12 cellular contexts compared by ENCODE assay signal in the genomic region with DNA sequence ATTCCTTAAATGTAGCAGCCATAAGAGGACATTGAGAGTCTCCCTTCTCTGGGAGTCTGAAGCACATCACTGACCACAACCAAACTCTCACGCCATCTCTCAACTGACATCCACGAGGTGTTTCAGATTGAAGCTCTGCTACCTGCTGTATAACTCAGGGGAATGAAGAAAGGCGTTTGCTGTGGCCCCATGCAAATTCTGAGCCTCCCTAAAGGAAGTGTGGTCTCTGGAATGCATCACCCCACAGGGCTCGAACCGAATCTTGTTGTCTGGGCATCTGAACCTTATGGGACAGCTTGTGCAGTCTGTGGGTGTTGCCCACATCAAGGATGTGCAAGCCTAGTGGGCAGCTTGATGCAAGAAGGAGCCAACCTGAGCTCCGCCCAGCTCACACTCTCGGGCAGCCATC. TPM values are rescaled to one million over a fixed set of nuclear protein-coding genes. Genes with fewer than 3 reads are reported as not detected.
DNase-seq lines count a peak whose midpoint lies in the region; ATAC-seq and TF ChIP-seq lines count a peak whose summit lies in the region.
"Had no signal": no experiment of that assay in that cellular context is flagged by ENCODE, and none has a peak within 500 bp of the region (broad histone marks: within the 10 kb centered on the region; RNA-seq: fewer than 3 reads in every experiment).

No MANE protein-coding gene starts in this region.

- no peak for TF ChIP-seq EP300 in suprapubic skin (IDR thresholded peaks at IDR 0.05)

- peaks cover 2% of the 10 kb centered on the region for H3K27me3 Mint-ChIP-seq in activated T-cell treated with anti-CD3 and anti-CD28 coated beads, Interleukin-2, amount 50 U/mL, for 4 hours (ENCODE audit: low read depth)
- no peaks in the 10 kb centered on the region for H3K27me3 Mint-ChIP-seq in chondrocyte (ENCODE audit: low read depth)

- H3K27ac Mint-ChIP-seq in chondrocyte (ENCODE audit: unreplicated experiment): peak overlapping the region; percentile 91

- BruUV-seq in Panc1 (replicated peaks; lab: Mats Ljungman, UMichigan): TSS peak; percentile 97

- TF ChIP-seq POLR2A in suprapubic skin (IDR thresholded peaks at IDR 0.05) (no peak), Peyer's patch (IDR thresholded peaks at IDR 0.05) (no peak)

- H3K27me3 ChIP-seq in Panc1 (ENCODE audit: control insufficient read depth, insufficient read depth, low read length): no peaks in the 10 kb centered on the region
- no peaks in the 10 kb centered on the region for H3K27me3 ChIP-seq in subcutaneous abdominal adipose tissue (ENCODE audit: control insufficient read depth in 5 of 5, insufficient read depth in 4 of 5, low read length in 5 of 5)
- no peaks in the 10 kb centered on the region for H3K27me3 ChIP-seq in suprapubic skin
- H3K27me3 ChIP-seq in Peyer's patch: no peaks in the 10 kb centered on the region
- H3K27me3 ChIP-seq: gastrocnemius medialis, uterus had no signal

- no peak for TF ChIP-seq CTCF in Panc1 (IDR thresholded peaks at IDR 0.05)
- TF ChIP-seq CTCF in chondrocyte (IDR thresholded peaks at IDR 0.05): no peak
- no peak for TF ChIP-seq CTCF in suprapubic skin (IDR thresholded peaks at IDR 0.05)
- TF ChIP-seq CTCF in Peyer's patch (IDR thresholded peaks at IDR 0.05): no peak

- intact Hi-C loops in Panc1 (cut with micrococcal nuclease; ENCODE audit: unreplicated experiment): no loop called here

- 65% methylated on average over 7 of the region's 7 CpGs for WGBS in suprapubic skin

- H3K4me1 Mint-ChIP-seq in activated T-cell treated with anti-CD3 and anti-CD28 coated beads, Interleukin-2, amount 50 U/mL, for 4 hours (ENCODE audit: low read depth): peaks cover 48% of the 10 kb centered on the region
- H3K4me1 Mint-ChIP-seq in chondrocyte (ENCODE audit: low read depth): peaks cover 92% of the 10 kb centered on the region

- in situ Hi-C loops in Panc1 (cut with HindIII; ENCODE audit: low pct_unique_long_range_greater_than_20kb, low sequenced_read_pairs): no loop called here

- H3K9ac ChIP-seq in subcutaneous abdominal adipose tissue (ENCODE audit: low read length in 5 of 5): no peak overlapping the region

- CTCF ChIA-PET in Panc1 (lab: Charles Lee): interaction anchor here (1.7 kb wide), 1 partner anchor 12 kb away, joined by 7 read pairs; no protein-coding TSS in a partner anchor

- H3K4me1 ChIP-seq in Panc1 (ENCODE audit: control insufficient read depth, insufficient read depth, low read length) (peaks cover 93% of the 10 kb centered on the region), subcutaneous abdominal adipose tissue (ENCODE audit: control insufficient read depth in 5 of 5, insufficient read depth in 5 of 5, low read length in 5 of 5) (peaks cover 4 to 97% (median 77%) of the 10 kb centered on the region in 5 donors), suprapubic skin (peaks cover 37% of the 10 kb centered on the region), Peyer's patch (peaks cover 0 to 34% (median 12%) of the 10 kb centered on the region in 4 donors)
- H3K4me1 ChIP-seq: uterus had no signal

- no peaks in the 10 kb centered on the region for H3K36me3 ChIP-seq in Panc1 (ENCODE audit: control insufficient read depth, insufficient read depth, low read length)
- peaks cover 0 to 15% (median 7%) of the 10 kb centered on the region in 5 donors for H3K36me3 ChIP-seq in subcutaneous abdominal adipose tissue (ENCODE audit: control insufficient read depth in 5 of 5, insufficient read depth in 5 of 5, low read length in 5 of 5)
- H3K36me3 ChIP-seq in suprapubic skin: no peaks in the 10 kb centered on the region
- H3K36me3 ChIP-seq in Peyer's patch: no peaks in the 10 kb centered on the region
- H3K36me3 ChIP-seq: gastrocnemius medialis, uterus had no signal

- no peaks in the 10 kb centered on the region for H3K9me3 ChIP-seq in Panc1 (ENCODE audit: control insufficient read depth, insufficient read depth, low read depth, low read length)
- no peaks in the 10 kb centered on the region for H3K9me3 ChIP-seq in subcutaneous abdominal adipose tissue (ENCODE audit: control insufficient read depth in 5 of 5, low read length in 5 of 5)
- H3K9me3 ChIP-seq in suprapubic skin: no peaks in the 10 kb centered on the region
- no peaks in the 10 kb centered on the region for H3K9me3 ChIP-seq in Peyer's patch
- H3K9me3 ChIP-seq: gastrocnemius medialis, uterus had no signal

- H3K27ac ChIP-seq in Panc1 (ENCODE audit: low read length): peak overlapping the region; percentile 96
- H3K27ac ChIP-seq in subcutaneous abdominal adipose tissue (ENCODE audit: low read depth, low read length): peak overlapping the region; percentile 46
- H3K27ac ChIP-seq in suprapubic skin: no peak overlapping the region
- peak overlapping the region in 2 of 4 donors; percentile 53 to 75 for H3K27ac ChIP-seq in Peyer's patch
- H3K27ac ChIP-seq: gastrocnemius medialis, uterus had no signal

- POLR2A ChIA-PET in Panc1 (lab: Charles Lee): interaction anchor here (1.2 kb wide), 1 partner anchor 11 kb away, joined by 5 read pairs; a partner anchor contains a TSS

- peak overlapping the region; percentile 63 for H3K4me3 Mint-ChIP-seq in activated T-cell treated with anti-CD3 and anti-CD28 coated beads, Interleukin-2, amount 50 U/mL, for 4 hours
- peak overlapping the region; percentile 28 for H3K4me3 Mint-ChIP-seq in chondrocyte (ENCODE audit: unreplicated experiment)

- H3K36me3 Mint-ChIP-seq in activated T-cell treated with anti-CD3 and anti-CD28 coated beads, Interleukin-2, amount 50 U/mL, for 4 hours (ENCODE audit: insufficient read depth): peaks cover 2% of the 10 kb centered on the region
- H3K36me3 Mint-ChIP-seq in chondrocyte (ENCODE audit: low read depth): peaks cover 2% of the 10 kb centered on the region

- H3K9me3 Mint-ChIP-seq in activated T-cell treated with anti-CD3 and anti-CD28 coated beads, Interleukin-2, amount 50 U/mL, for 4 hours: no peaks in the 10 kb centered on the region
- no peaks in the 10 kb centered on the region for H3K9me3 Mint-ChIP-seq in chondrocyte (ENCODE audit: low read depth)

- ATAC-seq in activated T-cell treated with anti-CD3 and anti-CD28 coated beads, Interleukin-2, amount 50 U/mL, for 4 hours: peak in 1 of 2 donors; percentile 8
- ATAC-seq in Panc1 (peak; percentile 63), GM21576 (IDR thresholded peaks at IDR 0.05; ENCODE audit: unreplicated experiment) (no peak)
- ATAC-seq: gastrocnemius medialis had no signal

- H3K4me3 ChIP-seq in Panc1 (ENCODE audit: low read depth in 2 of 2, low read length in 2 of 2) (peak overlapping the region; percentile 27 to 55), subcutaneous abdominal adipose tissue (ENCODE audit: low read depth in 1 of 5, low read length in 5 of 5) (no peak overlapping the region), suprapubic skin (no peak overlapping the region), Peyer's patch (no peak overlapping the region)
- H3K4me3 ChIP-seq: gastrocnemius medialis, uterus had no signal

- no peak for DNase-seq in activated T-cell treated with anti-CD3 and anti-CD28 coated beads, Interleukin-2, amount 50 U/mL, for 4 hours
- no peak for DNase-seq in activated T-cell treated with anti-CD3 and anti-CD28 coated beads, Interleukin-2, amount 50 U/mL, for 1 hour
- DNase-seq in Panc1 (ENCODE audit: low read depth, low spot score): peak; percentile 77
- DNase-seq in chondrocyte (ENCODE audit: low spot score): no peak
- DNase-seq in suprapubic skin (ENCODE audit: low spot score in 2 of 2): no peak
- no peak for DNase-seq in Peyer's patch
- DNase-seq: aorta, gastrocnemius medialis, NCI-H2107 had no signal

RNA-seq across cellular contexts. Expression of a gene that starts 10.9 kb away (rescaled TPM):
- total RNA-seq in activated T-cell treated with anti-CD3 and anti-CD28 coated beads, Interleukin-2, amount 50 U/mL, for 4 hours: 1 to 10 TPM; 4.3 to 7.4 (median 5.6) TPM
- total RNA-seq in Panc1 (2021; ENCODE audit: unreplicated experiment): 89.8 TPM
- 103 TPM for polyA plus RNA-seq in Panc1 (2012; ENCODE audit: insufficient read length)
- 151 to 298 TPM (median 163 TPM) in 3 replicates for total RNA-seq in chondrocyte
- 10 to 100 TPM in 3 of 4 donors, 1 to 10 TPM in 1; 9.5 to 20.4 (median 16.2) TPM for total RNA-seq in suprapubic skin
- 1 to 10 TPM; 3.3 to 5.5 (median 4.6) TPM for total RNA-seq in Peyer's patch

Comparison
In these comparisons a context has a peak if more than half of its experiments do, and no peak if none do; other contexts are left out.
1. H3K4me3 ChIP-seq: peak in Panc1 (2 of 2); none in subcutaneous abdominal adipose tissue (0 of 5), suprapubic skin (single experiment) and Peyer's patch (0 of 4).